Comparison of ENCODE assay signal across 30 cellular contexts in genomic region chr9:85987236-85987635, GRCh38.
"Had no signal": no experiment of that assay in that cellular context is flagged by ENCODE, and none has a peak within 500 bp of the region (broad histone marks: within the 10 kb centered on the region; RNA-seq: fewer than 3 reads in every experiment).

No MANE protein-coding gene starts in this region.

- DNase-seq: activated B cell treated with CpG ODN at 0.5 μM for 24 hours; activated CD4-positive, alpha-beta T cell treated with anti-CD3 and anti-CD28 coated beads for 1 hour; activated CD4-positive, alpha-beta T cell treated with anti-CD3 and anti-CD28 coated beads, Interleukin-2, amount 10 ng/mL, durations not matched to agents 24 days and 14 days; activated CD4-positive, alpha-beta T cell treated with anti-CD3 and anti-CD28 coated beads, Interleukin-2, amount 50 U/mL, for 48 hours; activated CD8-positive, alpha-beta memory T cell treated with anti-CD3 and anti-CD28 coated beads, Interleukin-2, amount 10 ng/mL, durations not matched to agents 7 days and 5 days; activated effector memory CD4-positive, alpha-beta T cell treated with anti-CD3 and anti-CD28 coated beads, Interleukin-2, amount 50 U/mL, for 16 hours; activated naive CD4-positive, alpha-beta T cell treated with Interleukin-2 at 50 U/mL for 16 hours; activated naive CD8-positive, alpha-beta T cell treated with anti-CD3 and anti-CD28 coated beads, Interleukin-2, amount 50 U/mL, for 24 hours; activated T-cell treated with anti-CD3 and anti-CD28 coated beads, Interleukin-2, amount 50 U/mL, for 4 hours; amygdala; caudate nucleus; Karpas-422; MM.1S; NCI-H1105; NCI-H1436 treated with DMSO at 0.1 percent for 48 hours; NCI-H187; NCI-H2081; NCI-H510A treated with DMSO at 0.1 percent for 48 hours; NCI-H69; NK-92 treated with Interleukin-12 subunit alpha and Interleukin-12 subunit beta, amount 100 ng/mL, for 24 hours; OCI-M1; RPMI8226; T-cell; T-helper 2 cell; T1000 had no signal

- H3K9me3 Mint-ChIP-seq: activated B cell treated with CpG ODN at 0.5 μM for 24 hours; activated CD4-positive, alpha-beta T cell treated with anti-CD3 and anti-CD28 coated beads, Interleukin-2, amount 10 ng/mL, durations not matched to agents 24 days and 14 days; activated naive CD4-positive, alpha-beta T cell treated with anti-CD3 and anti-CD28 coated beads, Interleukin-2, amount 50 U/mL, for 72 hours; activated naive CD8-positive, alpha-beta T cell treated with anti-CD3 and anti-CD28 coated beads, Interleukin-2, amount 50 U/mL, for 24 hours; activated T-cell treated with anti-CD3 and anti-CD28 coated beads, Interleukin-2, amount 50 U/mL, for 4 hours; T-cell had no signal

- FAIRE-seq: TTC549 had no signal

- ATAC-seq: activated CD8-positive, alpha-beta memory T cell treated with anti-CD3 and anti-CD28 coated beads, Interleukin-2, amount 10 ng/mL, durations not matched to agents 7 days and 5 days; activated naive CD4-positive, alpha-beta T cell treated with anti-CD3 and anti-CD28 coated beads, Interleukin-2, amount 50 U/mL, for 72 hours; activated naive CD8-positive, alpha-beta T cell treated with anti-CD3 and anti-CD28 coated beads, Interleukin-2, amount 50 U/mL, for 24 hours; activated T-cell treated with anti-CD3 and anti-CD28 coated beads, Interleukin-2, amount 50 U/mL, for 4 hours; Panc1; Right ventricle myocardium inferior; T-cell had no signal

- H3K27ac Mint-ChIP-seq: activated B cell treated with CpG ODN at 0.5 μM for 24 hours; activated CD4-positive, alpha-beta T cell treated with anti-CD3 and anti-CD28 coated beads, Interleukin-2, amount 10 ng/mL, durations not matched to agents 24 days and 14 days; activated CD8-positive, alpha-beta memory T cell treated with anti-CD3 and anti-CD28 coated beads, Interleukin-2, amount 10 ng/mL, durations not matched to agents 7 days and 5 days; activated naive CD4-positive, alpha-beta T cell treated with anti-CD3 and anti-CD28 coated beads, Interleukin-2, amount 50 U/mL, for 72 hours; activated naive CD8-positive, alpha-beta T cell treated with anti-CD3 and anti-CD28 coated beads, Interleukin-2, amount 50 U/mL, for 24 hours; T-cell had no signal

- H3K4me3 ChIP-seq: SK-N-MC had no signal

- H3K4me1 Mint-ChIP-seq: activated B cell treated with CpG ODN at 0.5 μM for 24 hours; activated CD4-positive, alpha-beta T cell treated with anti-CD3 and anti-CD28 coated beads, Interleukin-2, amount 10 ng/mL, durations not matched to agents 24 days and 14 days; activated CD8-positive, alpha-beta memory T cell treated with anti-CD3 and anti-CD28 coated beads, Interleukin-2, amount 10 ng/mL, durations not matched to agents 7 days and 5 days; activated naive CD8-positive, alpha-beta T cell treated with anti-CD3 and anti-CD28 coated beads, Interleukin-2, amount 50 U/mL, for 24 hours had no signal

- H3K4me3 Mint-ChIP-seq: activated B cell treated with CpG ODN at 0.5 μM for 24 hours; activated CD4-positive, alpha-beta T cell treated with anti-CD3 and anti-CD28 coated beads, Interleukin-2, amount 10 ng/mL, durations not matched to agents 24 days and 14 days; activated CD8-positive, alpha-beta memory T cell treated with anti-CD3 and anti-CD28 coated beads, Interleukin-2, amount 10 ng/mL, durations not matched to agents 7 days and 5 days; activated naive CD8-positive, alpha-beta T cell treated with anti-CD3 and anti-CD28 coated beads, Interleukin-2, amount 50 U/mL, for 24 hours; activated T-cell treated with anti-CD3 and anti-CD28 coated beads, Interleukin-2, amount 50 U/mL, for 4 hours; T-cell had no signal

- H3K27me3 Mint-ChIP-seq: activated B cell treated with CpG ODN at 0.5 μM for 24 hours; activated CD4-positive, alpha-beta T cell treated with anti-CD3 and anti-CD28 coated beads, Interleukin-2, amount 10 ng/mL, durations not matched to agents 24 days and 14 days; activated CD8-positive, alpha-beta memory T cell treated with anti-CD3 and anti-CD28 coated beads, Interleukin-2, amount 10 ng/mL, durations not matched to agents 7 days and 5 days; activated naive CD8-positive, alpha-beta T cell treated with anti-CD3 and anti-CD28 coated beads, Interleukin-2, amount 50 U/mL, for 24 hours; T-cell had no signal

- H3K27ac ChIP-seq: SK-N-MC had no signal
